In genomic region chr13:110134801-110135200, GRCh38 we compare ENCODE assay signal across 14 cellular contexts.
DNase-seq lines count a peak whose midpoint lies in the region; ATAC-seq and TF ChIP-seq lines count a peak whose summit lies in the region.
"Had no signal": no experiment of that assay in that cellular context is flagged by ENCODE, and none has a peak within 500 bp of the region (broad histone marks: within the 10 kb centered on the region; RNA-seq: fewer than 3 reads in every experiment).

No MANE protein-coding gene starts in this region.

- peaks cover 1% of the 10 kb centered on the region for H3K9me3 Mint-ChIP-seq in neural crest cell
- H3K9me3 Mint-ChIP-seq: effector memory CD8-positive, alpha-beta T cell; mesothelial cell of epicardium had no signal

- 41 to 50% methylated on average over 8 of the region's 8 CpGs for WGBS in GM23248 (ENCODE audit: low coverage in 1 of 2, low lambda C conversion rate in 2 of 2, missing lambda C conversion rate in 2 of 2), 2 experiments
- WGBS in esophagus muscularis mucosa = 60% methylated on average over 5 of the region's 8 CpGs

- H3K36me3 Mint-ChIP-seq in neural crest cell (ENCODE audit: low read depth) = no peaks in the 10 kb centered on the region
- H3K36me3 Mint-ChIP-seq: mesothelial cell of epicardium had no signal

- peak overlapping the region; percentile 48 for H3K4me3 Mint-ChIP-seq in neural crest cell
- H3K4me3 Mint-ChIP-seq: effector memory CD8-positive, alpha-beta T cell; mesothelial cell of epicardium had no signal

- TF ChIP-seq POLR2A in esophagus muscularis mucosa (IDR thresholded peaks at IDR 0.05; ENCODE audit: low read depth) = no peak

- H3K9me3 ChIP-seq in GM23248 (ENCODE audit: low read depth) (no peaks in the 10 kb centered on the region), esophagus muscularis mucosa (no peaks in the 10 kb centered on the region)
- H3K9me3 ChIP-seq: adrenal gland, sigmoid colon had no signal

- H3K27ac ChIP-seq in GM23248 = no peak overlapping the region
- H3K27ac ChIP-seq in esophagus muscularis mucosa (replicated peaks in 1 of 4) = peak overlapping the region; percentile 48 to 84 (median 52)

- no peaks in the 10 kb centered on the region for H4K20me1 ChIP-seq in GM23248 (ENCODE audit: insufficient read depth)

- no peak overlapping the region for H3K4me2 ChIP-seq in GM23248 (ENCODE audit: unreplicated experiment)

- no peaks in the 10 kb centered on the region for H3K36me3 ChIP-seq in GM23248 (ENCODE audit: low read depth)
- H3K36me3 ChIP-seq in esophagus muscularis mucosa = no peaks in the 10 kb centered on the region
- H3K36me3 ChIP-seq: adrenal gland, sigmoid colon had no signal

- in situ Hi-C loops in GM23248 (cut with MboI) = no loop called here

- TF ChIP-seq CTCF in esophagus muscularis mucosa (IDR thresholded peaks at IDR 0.05) = no peak
- no peak for TF ChIP-seq CTCF in neural crest cell (conservative IDR thresholded peaks at IDR 0.05)

- H3K27ac Mint-ChIP-seq in neural crest cell (ENCODE audit: unreplicated experiment) = no peak overlapping the region
- H3K27ac Mint-ChIP-seq: effector memory CD8-positive, alpha-beta T cell; mesothelial cell of epicardium had no signal

- H3K9ac ChIP-seq in GM23248 = no peak overlapping the region

- peaks cover 6% of the 10 kb centered on the region; the same call in 1 of the 2 replicates for H3F3A ChIP-seq in GM23248 (ENCODE audit: insufficient read depth)

- no peak for ATAC-seq in GM19324 (IDR thresholded peaks at IDR 0.05; ENCODE audit: low FRiP score, unreplicated experiment)
- ATAC-seq: effector memory CD8-positive, alpha-beta T cell had no signal

- no peak overlapping the region for H3K4me3 ChIP-seq in GM23248
- no peak overlapping the region for H3K4me3 ChIP-seq in esophagus muscularis mucosa
- H3K4me3 ChIP-seq: adrenal gland, sigmoid colon had no signal

- H3K9me2 ChIP-seq in GM23248 (ENCODE audit: insufficient read depth) = no peaks in the 10 kb centered on the region

- peak; percentile 35 for DNase-seq in GM23248
- DNase-seq in NCI-H748 (lab: John Stamatoyannopoulos, UW; ENCODE audit: unreplicated experiment) = peak; percentile 59
- DNase-seq in esophagus muscularis mucosa (ENCODE audit: extremely low spot score) = peak; percentile 90
- DNase-seq in neural crest cell (ENCODE audit: low read depth, low spot score) = no peak
- no peak for DNase-seq in kidney glomerular epithelial cell (lab: John Stamatoyannopoulos, UW)
- DNase-seq in NCI-H82 treated with DMSO at 0.1 percent for 48 hours (lab: John Stamatoyannopoulos, UW; ENCODE audit: unreplicated experiment) = no peak
- DNase-seq in mesenteric fat pad (ENCODE audit: low spot score) = no peak
- DNase-seq: activated CD4-positive, CD25-positive, alpha-beta regulatory T cell; effector memory CD8-positive, alpha-beta T cell; NCI-H69; sigmoid colon had no signal

- no peak overlapping the region for H2AFZ ChIP-seq in GM23248

- H3K27me3 ChIP-seq in GM23248 (replicated peaks; ENCODE audit: insufficient read depth) = no peaks in the 10 kb centered on the region
- H3K27me3 ChIP-seq in esophagus muscularis mucosa = no peaks in the 10 kb centered on the region
- H3K27me3 ChIP-seq: adrenal gland, sigmoid colon had no signal

- peaks cover 36% of the 10 kb centered on the region for H3K27me3 Mint-ChIP-seq in neural crest cell (ENCODE audit: low read depth)

- no peak for TF ChIP-seq EP300 in esophagus muscularis mucosa (IDR thresholded peaks at IDR 0.05)

- no peaks in the 10 kb centered on the region for H3K79me2 ChIP-seq in GM23248 (ENCODE audit: insufficient read depth)

- intact Hi-C loops in esophagus muscularis mucosa (cut with DNase I) = no loop called here

- H3K4me1 ChIP-seq in GM23248 (ENCODE audit: insufficient read depth) (peaks cover 7% of the 10 kb centered on the region), esophagus muscularis mucosa (peaks cover 15 to 34% (median 22%) of the 10 kb centered on the region in 4 donors)

- H3K4me1 Mint-ChIP-seq in neural crest cell = peaks cover 61% of the 10 kb centered on the region

Comparison
In these comparisons a context has a peak if more than half of its experiments do, and no peak if none do; other contexts are left out.
1. DNase-seq: peak in GM23248 (single experiment), NCI-H748 (single experiment) and esophagus muscularis mucosa (single experiment); none in neural crest cell (single experiment), kidney glomerular epithelial cell (single experiment), NCI-H82 treated with DMSO at 0.1 percent for 48 hours (single experiment) and mesenteric fat pad (single experiment).